1 cellular context compared by ENCODE assay signal in genomic region chr20:44576297-44576696, GRCh38.
A peak's percentile ranks its signal among the peaks of the same experiment; 100 is the strongest.
TF ChIP-seq lines count a peak whose summit lies in the region.

No MANE protein-coding gene starts in this region.

TF ChIP-seq in K562, 482 proteins besides CTCF, POLR2A, EP300 and RAD21 (continued from another document):
- no peak for TF ChIP-seq ZNF318 (IDR thresholded peaks at IDR 0.05; ENCODE audit: borderline replicate concordance in 1 of 2, low read depth in 1 of 2)
- no peak for TF ChIP-seq ZNF174 (CRISPR knock-in tag; IDR thresholded peaks at IDR 0.05)
- TF ChIP-seq NFXL1 (CRISPR knock-in tag; IDR thresholded peaks at IDR 0.05), result no peak
- TF ChIP-seq E2F5 (CRISPR knock-in tag; IDR thresholded peaks at IDR 0.05), result no peak
- peak; percentile 9; the same call in 1 of the 2 replicates for TF ChIP-seq SMARCE1 (IDR thresholded peaks at IDR 0.05)
- no peak for TF ChIP-seq ZNF143 (CRISPR knock-in tag; IDR thresholded peaks at IDR 0.05)
- TF ChIP-seq NR3C1 (CRISPR knock-in tag; IDR thresholded peaks at IDR 0.05), result no peak
- 0 out of 4 replicates have a peak, but pooled peaks of 1 of the 2 experiments have one; percentile 0 for TF ChIP-seq HDAC1 (IDR thresholded peaks at IDR 0.05)
- TF ChIP-seq HNRNPL (IDR thresholded peaks at IDR 0.05; ENCODE audit: low read depth, low read length), result no peak
- TF ChIP-seq ZFP36 (IDR thresholded peaks at IDR 0.05; ENCODE audit: low read depth, low read length, partially characterized antibody), result peak; percentile 57
- TF ChIP-seq ZEB2 (IDR thresholded peaks at IDR 0.05), result no peak
- TF ChIP-seq, protein P1, sequence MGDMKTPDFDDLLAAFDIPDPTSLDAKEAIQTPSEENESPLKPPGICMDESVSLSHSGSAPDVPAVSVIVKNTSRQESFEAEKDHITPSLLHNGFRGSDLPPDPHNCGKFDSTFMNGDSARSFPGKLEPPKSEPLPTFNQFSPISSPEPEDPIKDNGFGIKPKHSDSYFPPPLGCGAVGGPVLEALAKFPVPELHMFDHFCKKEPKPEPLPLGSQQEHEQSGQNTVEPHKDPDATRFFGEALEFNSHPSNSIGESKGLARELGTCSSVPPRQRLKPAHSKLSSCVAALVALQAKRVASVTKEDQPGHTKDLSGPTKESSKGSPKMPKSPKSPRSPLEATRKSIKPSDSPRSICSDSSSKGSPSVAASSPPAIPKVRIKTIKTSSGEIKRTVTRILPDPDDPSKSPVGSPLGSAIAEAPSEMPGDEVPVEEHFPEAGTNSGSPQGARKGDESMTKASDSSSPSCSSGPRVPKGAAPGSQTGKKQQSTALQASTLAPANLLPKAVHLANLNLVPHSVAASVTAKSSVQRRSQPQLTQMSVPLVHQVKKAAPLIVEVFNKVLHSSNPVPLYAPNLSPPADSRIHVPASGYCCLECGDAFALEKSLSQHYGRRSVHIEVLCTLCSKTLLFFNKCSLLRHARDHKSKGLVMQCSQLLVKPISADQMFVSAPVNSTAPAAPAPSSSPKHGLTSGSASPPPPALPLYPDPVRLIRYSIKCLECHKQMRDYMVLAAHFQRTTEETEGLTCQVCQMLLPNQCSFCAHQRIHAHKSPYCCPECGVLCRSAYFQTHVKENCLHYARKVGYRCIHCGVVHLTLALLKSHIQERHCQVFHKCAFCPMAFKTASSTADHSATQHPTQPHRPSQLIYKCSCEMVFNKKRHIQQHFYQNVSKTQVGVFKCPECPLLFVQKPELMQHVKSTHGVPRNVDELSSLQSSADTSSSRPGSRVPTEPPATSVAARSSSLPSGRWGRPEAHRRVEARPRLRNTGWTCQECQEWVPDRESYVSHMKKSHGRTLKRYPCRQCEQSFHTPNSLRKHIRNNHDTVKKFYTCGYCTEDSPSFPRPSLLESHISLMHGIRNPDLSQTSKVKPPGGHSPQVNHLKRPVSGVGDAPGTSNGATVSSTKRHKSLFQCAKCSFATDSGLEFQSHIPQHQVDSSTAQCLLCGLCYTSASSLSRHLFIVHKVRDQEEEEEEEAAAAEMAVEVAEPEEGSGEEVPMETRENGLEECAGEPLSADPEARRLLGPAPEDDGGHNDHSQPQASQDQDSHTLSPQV (IDR thresholded peaks at IDR 0.05), result 0 out of 2 replicates have a peak, but pooled peaks have one; percentile 6
- TF ChIP-seq SP2 (IDR thresholded peaks at IDR 0.05; ENCODE audit: extremely low read depth, low read depth, low read length, poor library complexity, severe bottlenecking), result no peak
- 0 out of 2 replicates have a peak, but pooled peaks have one; percentile 25 for TF ChIP-seq SP1 (CRISPR knock-in tag; IDR thresholded peaks at IDR 0.05)
- TF ChIP-seq PTRF (tag; IDR thresholded peaks at IDR 0.05), result no peak
- no peak for TF ChIP-seq YBX1 (IDR thresholded peaks at IDR 0.05)
- no peak for TF ChIP-seq FOXP4 (CRISPR knock-in tag; IDR thresholded peaks at IDR 0.05; ENCODE audit: borderline replicate concordance)
